1 cellular context compared by ENCODE assay signal in genomic region chr15:44979617-44980339, GRCh38.
TF ChIP-seq lines count a peak whose summit lies in the region.
"Not testable (repeated sequence)": the region's sequence is repeated elsewhere in the genome, so short reads cannot be mapped to it uniquely, and the experiment has no call there.

No MANE protein-coding gene starts in this region.

TF ChIP-seq in HepG2, 621 proteins besides CTCF, POLR2A, EP300 and RAD21 (continued from another document and continues in another):
- TF ChIP-seq STAT6 (CRISPR knock-in tag; IDR thresholded peaks at IDR 0.05; ENCODE audit: borderline replicate concordance) (peak; percentile 66; the same call in 1 of the 2 replicates), CEBPB (IDR thresholded peaks at IDR 0.05; ENCODE audit: borderline replicate concordance, low read depth, low read length) (peak; percentile 55; the same call in 1 of the 2 replicates), FOXP1 (CRISPR knock-in tag; IDR thresholded peaks at IDR 0.05) (peak; percentile 87), CREB1 (CRISPR knock-in tag; IDR thresholded peaks at IDR 0.05) (0 out of 2 replicates have a peak, but pooled peaks have one; percentile 39), HDAC2 (CRISPR knock-in tag; IDR thresholded peaks at IDR 0.05) (peak; percentile 89), ZFX (CRISPR knock-in tag; IDR thresholded peaks at IDR 0.05; ENCODE audit: low read depth) (peak; percentile 18; the same call in 1 of the 2 replicates), SMAD3 (CRISPR knock-in tag; IDR thresholded peaks at IDR 0.05) (peak; percentile 65; the same call in 1 of the 2 replicates), NKX3-1 (CRISPR knock-in tag; IDR thresholded peaks at IDR 0.05) (0 out of 2 replicates have a peak, but pooled peaks have one; percentile 63), RCOR2 (CRISPR knock-in tag; IDR thresholded peaks at IDR 0.05) (peak; percentile 79), SALL1 (CRISPR knock-in tag; IDR thresholded peaks at IDR 0.05) (peak; percentile 83; the same call in 1 of the 2 replicates), HNF4G (IDR thresholded peaks at IDR 0.05; ENCODE audit: borderline replicate concordance, low read depth, low read length) (peak; percentile 64; the same call in 1 of the 2 replicates), LCORL (CRISPR knock-in tag; IDR thresholded peaks at IDR 0.05) (peak; percentile 92), HOXA3 (CRISPR knock-in tag; IDR thresholded peaks at IDR 0.05) (peak; percentile 51; the same call in 1 of the 2 replicates), AHDC1 (CRISPR knock-in tag; IDR thresholded peaks at IDR 0.05; ENCODE audit: borderline replicate concordance) (peak; percentile 91; the same call in 1 of the 2 replicates), SNAPC2 (CRISPR knock-in tag; IDR thresholded peaks at IDR 0.05) (0 out of 2 replicates have a peak, but pooled peaks have one; percentile 63), DPF2 (CRISPR knock-in tag; IDR thresholded peaks at IDR 0.05; ENCODE audit: borderline replicate concordance, low read depth) (peak; percentile 83), CREM (IDR thresholded peaks at IDR 0.05) (peak; percentile 72; the same call in 1 of the 2 replicates), ZNF205 (CRISPR knock-in tag; IDR thresholded peaks at IDR 0.05) (0 out of 2 replicates have a peak, but pooled peaks have one; percentile 19), KDM3A (CRISPR knock-in tag; IDR thresholded peaks at IDR 0.05; ENCODE audit: low read depth) (peak; percentile 51; the same call in 1 of the 2 replicates), HDAC1 (CRISPR knock-in tag; IDR thresholded peaks at IDR 0.05) (peak; percentile 69), TCF12 (CRISPR knock-in tag; IDR thresholded peaks at IDR 0.05) (peak; percentile 74), ZNF337 (CRISPR knock-in tag; IDR thresholded peaks at IDR 0.05; ENCODE audit: borderline replicate concordance, low read depth) (0 out of 2 replicates have a peak, but pooled peaks have one; percentile 29), PITX1 (CRISPR knock-in tag; IDR thresholded peaks at IDR 0.05) (peak; percentile 21; the same call in 1 of the 2 replicates), GATAD2A (CRISPR knock-in tag; IDR thresholded peaks at IDR 0.05) (peak; percentile 95), NCOR1 (IDR thresholded peaks at IDR 0.05; ENCODE audit: borderline replicate concordance, low read length) (peak; percentile 48; the same call in 1 of the 2 replicates), THAP11 (CRISPR knock-in tag; IDR thresholded peaks at IDR 0.05) (0 out of 2 replicates have a peak, but pooled peaks have one; percentile 42)
- not testable (repeated sequence) for TF ChIP-seq FOXP1 (IDR thresholded peaks at IDR 0.05); CREB1 (IDR thresholded peaks at IDR 0.05); HNF4G (CRISPR knock-in tag; IDR thresholded peaks at IDR 0.05; ENCODE audit: borderline replicate concordance, low read depth); LCORL (IDR thresholded peaks at IDR 0.05); CREM (CRISPR knock-in tag; IDR thresholded peaks at IDR 0.05); TCF12 (IDR thresholded peaks at IDR 0.05)
- TF ChIP-seq, protein P1, sequence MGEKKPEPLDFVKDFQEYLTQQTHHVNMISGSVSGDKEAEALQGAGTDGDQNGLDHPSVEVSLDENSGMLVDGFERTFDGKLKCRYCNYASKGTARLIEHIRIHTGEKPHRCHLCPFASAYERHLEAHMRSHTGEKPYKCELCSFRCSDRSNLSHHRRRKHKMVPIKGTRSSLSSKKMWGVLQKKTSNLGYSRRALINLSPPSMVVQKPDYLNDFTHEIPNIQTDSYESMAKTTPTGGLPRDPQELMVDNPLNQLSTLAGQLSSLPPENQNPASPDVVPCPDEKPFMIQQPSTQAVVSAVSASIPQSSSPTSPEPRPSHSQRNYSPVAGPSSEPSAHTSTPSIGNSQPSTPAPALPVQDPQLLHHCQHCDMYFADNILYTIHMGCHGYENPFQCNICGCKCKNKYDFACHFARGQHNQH (CRISPR knock-in tag; IDR thresholded peaks at IDR 0.05), result peak; percentile 76; the same call in 1 of the 2 replicates
- TF ChIP-seq, protein P2, sequence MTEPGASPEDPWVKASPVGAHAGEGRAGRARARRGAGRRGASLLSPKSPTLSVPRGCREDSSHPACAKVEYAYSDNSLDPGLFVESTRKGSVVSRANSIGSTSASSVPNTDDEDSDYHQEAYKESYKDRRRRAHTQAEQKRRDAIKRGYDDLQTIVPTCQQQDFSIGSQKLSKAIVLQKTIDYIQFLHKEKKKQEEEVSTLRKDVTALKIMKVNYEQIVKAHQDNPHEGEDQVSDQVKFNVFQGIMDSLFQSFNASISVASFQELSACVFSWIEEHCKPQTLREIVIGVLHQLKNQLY (CRISPR knock-in tag; IDR thresholded peaks at IDR 0.05), result peak; percentile 13; the same call in 1 of the 2 replicates
- TF ChIP-seq, protein P3, sequence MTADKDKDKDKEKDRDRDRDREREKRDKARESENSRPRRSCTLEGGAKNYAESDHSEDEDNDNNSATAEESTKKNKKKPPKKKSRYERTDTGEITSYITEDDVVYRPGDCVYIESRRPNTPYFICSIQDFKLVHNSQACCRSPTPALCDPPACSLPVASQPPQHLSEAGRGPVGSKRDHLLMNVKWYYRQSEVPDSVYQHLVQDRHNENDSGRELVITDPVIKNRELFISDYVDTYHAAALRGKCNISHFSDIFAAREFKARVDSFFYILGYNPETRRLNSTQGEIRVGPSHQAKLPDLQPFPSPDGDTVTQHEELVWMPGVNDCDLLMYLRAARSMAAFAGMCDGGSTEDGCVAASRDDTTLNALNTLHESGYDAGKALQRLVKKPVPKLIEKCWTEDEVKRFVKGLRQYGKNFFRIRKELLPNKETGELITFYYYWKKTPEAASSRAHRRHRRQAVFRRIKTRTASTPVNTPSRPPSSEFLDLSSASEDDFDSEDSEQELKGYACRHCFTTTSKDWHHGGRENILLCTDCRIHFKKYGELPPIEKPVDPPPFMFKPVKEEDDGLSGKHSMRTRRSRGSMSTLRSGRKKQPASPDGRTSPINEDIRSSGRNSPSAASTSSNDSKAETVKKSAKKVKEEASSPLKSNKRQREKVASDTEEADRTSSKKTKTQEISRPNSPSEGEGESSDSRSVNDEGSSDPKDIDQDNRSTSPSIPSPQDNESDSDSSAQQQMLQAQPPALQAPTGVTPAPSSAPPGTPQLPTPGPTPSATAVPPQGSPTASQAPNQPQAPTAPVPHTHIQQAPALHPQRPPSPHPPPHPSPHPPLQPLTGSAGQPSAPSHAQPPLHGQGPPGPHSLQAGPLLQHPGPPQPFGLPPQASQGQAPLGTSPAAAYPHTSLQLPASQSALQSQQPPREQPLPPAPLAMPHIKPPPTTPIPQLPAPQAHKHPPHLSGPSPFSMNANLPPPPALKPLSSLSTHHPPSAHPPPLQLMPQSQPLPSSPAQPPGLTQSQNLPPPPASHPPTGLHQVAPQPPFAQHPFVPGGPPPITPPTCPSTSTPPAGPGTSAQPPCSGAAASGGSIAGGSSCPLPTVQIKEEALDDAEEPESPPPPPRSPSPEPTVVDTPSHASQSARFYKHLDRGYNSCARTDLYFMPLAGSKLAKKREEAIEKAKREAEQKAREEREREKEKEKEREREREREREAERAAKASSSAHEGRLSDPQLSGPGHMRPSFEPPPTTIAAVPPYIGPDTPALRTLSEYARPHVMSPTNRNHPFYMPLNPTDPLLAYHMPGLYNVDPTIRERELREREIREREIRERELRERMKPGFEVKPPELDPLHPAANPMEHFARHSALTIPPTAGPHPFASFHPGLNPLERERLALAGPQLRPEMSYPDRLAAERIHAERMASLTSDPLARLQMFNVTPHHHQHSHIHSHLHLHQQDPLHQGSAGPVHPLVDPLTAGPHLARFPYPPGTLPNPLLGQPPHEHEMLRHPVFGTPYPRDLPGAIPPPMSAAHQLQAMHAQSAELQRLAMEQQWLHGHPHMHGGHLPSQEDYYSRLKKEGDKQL (CRISPR knock-in tag; IDR thresholded peaks at IDR 0.05; ENCODE audit: low read depth), result peak; percentile 60; the same call in 1 of the 2 replicates
- TF ChIP-seq, protein P4, sequence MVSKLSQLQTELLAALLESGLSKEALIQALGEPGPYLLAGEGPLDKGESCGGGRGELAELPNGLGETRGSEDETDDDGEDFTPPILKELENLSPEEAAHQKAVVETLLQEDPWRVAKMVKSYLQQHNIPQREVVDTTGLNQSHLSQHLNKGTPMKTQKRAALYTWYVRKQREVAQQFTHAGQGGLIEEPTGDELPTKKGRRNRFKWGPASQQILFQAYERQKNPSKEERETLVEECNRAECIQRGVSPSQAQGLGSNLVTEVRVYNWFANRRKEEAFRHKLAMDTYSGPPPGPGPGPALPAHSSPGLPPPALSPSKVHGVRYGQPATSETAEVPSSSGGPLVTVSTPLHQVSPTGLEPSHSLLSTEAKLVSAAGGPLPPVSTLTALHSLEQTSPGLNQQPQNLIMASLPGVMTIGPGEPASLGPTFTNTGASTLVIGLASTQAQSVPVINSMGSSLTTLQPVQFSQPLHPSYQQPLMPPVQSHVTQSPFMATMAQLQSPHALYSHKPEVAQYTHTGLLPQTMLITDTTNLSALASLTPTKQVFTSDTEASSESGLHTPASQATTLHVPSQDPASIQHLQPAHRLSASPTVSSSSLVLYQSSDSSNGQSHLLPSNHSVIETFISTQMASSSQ (IDR thresholded peaks at IDR 0.05; ENCODE audit: low read depth), result 0 out of 2 replicates have a peak, but pooled peaks have one; percentile 31
- TF ChIP-seq, protein P4 (CRISPR knock-in tag; IDR thresholded peaks at IDR 0.05; ENCODE audit: borderline replicate concordance), result peak; percentile 69; the same call in 1 of the 2 replicates
- TF ChIP-seq, protein P5, sequence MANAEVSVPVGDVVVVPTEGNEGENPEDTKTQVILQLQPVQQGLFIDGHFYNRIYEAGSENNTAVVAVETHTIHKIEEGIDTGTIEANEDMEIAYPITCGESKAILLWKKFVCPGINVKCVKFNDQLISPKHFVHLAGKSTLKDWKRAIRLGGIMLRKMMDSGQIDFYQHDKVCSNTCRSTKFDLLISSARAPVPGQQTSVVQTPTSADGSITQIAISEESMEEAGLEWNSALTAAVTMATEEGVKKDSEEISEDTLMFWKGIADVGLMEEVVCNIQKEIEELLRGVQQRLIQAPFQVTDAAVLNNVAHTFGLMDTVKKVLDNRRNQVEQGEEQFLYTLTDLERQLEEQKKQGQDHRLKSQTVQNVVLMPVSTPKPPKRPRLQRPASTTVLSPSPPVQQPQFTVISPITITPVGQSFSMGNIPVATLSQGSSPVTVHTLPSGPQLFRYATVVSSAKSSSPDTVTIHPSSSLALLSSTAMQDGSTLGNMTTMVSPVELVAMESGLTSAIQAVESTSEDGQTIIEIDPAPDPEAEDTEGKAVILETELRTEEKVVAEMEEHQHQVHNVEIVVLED (CRISPR knock-in tag; IDR thresholded peaks at IDR 0.05; ENCODE audit: borderline replicate concordance), result peak; percentile 32; the same call in 1 of the 2 replicates
